Comparison of ENCODE assay signal across 8 cellular contexts in the genomic region with DNA sequence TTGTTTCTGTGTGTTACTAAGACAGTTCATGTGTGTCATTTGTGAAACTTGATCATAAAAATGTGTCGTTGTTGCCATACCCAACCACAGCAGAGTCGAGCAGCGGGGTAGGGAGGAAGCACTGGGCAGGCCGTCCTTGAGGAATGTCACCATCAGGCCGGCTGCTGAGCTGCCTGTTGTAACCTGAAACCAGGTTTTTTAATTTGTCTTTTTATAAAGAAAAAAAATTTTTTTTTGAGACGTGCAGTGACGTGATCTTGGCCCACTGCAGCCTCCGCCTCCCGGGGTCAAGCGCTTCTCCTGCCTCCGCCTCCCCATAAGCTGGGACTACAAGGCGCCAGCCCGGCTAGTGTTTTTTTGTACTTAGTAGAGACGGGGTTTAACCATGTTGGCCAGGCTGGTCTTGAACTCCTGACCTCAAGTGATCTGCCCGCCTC. TPM values are rescaled to one million over a fixed set of nuclear protein-coding genes. Genes with fewer than 3 reads are reported as not detected.
DNase-seq lines count a peak whose midpoint lies in the region; ATAC-seq and TF ChIP-seq lines count a peak whose summit lies in the region.

No MANE protein-coding gene starts in this region.

- H3K4me1 ChIP-seq in MM.1S (ENCODE audit: low read length) (no peaks in the 10 kb centered on the region), tibial nerve (peaks cover 0 to 36% (median 11%) of the 10 kb centered on the region in 4 donors)

- peak; percentile 10 for ATAC-seq in GM21447 (IDR thresholded peaks at IDR 0.05; ENCODE audit: unreplicated experiment)

- DNase-seq in Caki2 (ENCODE audit: low read depth) (peak; percentile 34), MM.1S (no peak), caudate nucleus (lab: John Stamatoyannopoulos, UW) (peak in 1 of 61 donors; percentile 56), lower leg skin (ENCODE audit: low spot score in 2 of 2) (peak in 1 of 2 donors; percentile 24), tibial nerve (ENCODE audit: low spot score in 2 of 2) (peak in 1 of 2 donors; percentile 17), GDM1 (lab: John Stamatoyannopoulos, UW) (no peak), posterior vena cava (ENCODE audit: low spot score) (no peak)

- H3K9me3 ChIP-seq in MM.1S (replicated peaks; ENCODE audit: insufficient read depth, low read length): no peaks in the 10 kb centered on the region
- no peaks in the 10 kb centered on the region for H3K9me3 ChIP-seq in tibial nerve

- H3K27ac ChIP-seq in MM.1S (ENCODE audit: low read length): peak overlapping the region; percentile 65; the same call in 1 of the 2 replicates
- H3K27ac ChIP-seq in caudate nucleus (ENCODE audit: low read depth, low read length): peak overlapping the region; percentile 79
- peak overlapping the region; percentile 85 to 98 (median 96) for H3K27ac ChIP-seq in tibial nerve

- TF ChIP-seq EP300 in tibial nerve (IDR thresholded peaks at IDR 0.05): no peak

- H3F3A ChIP-seq in MM.1S (ENCODE audit: insufficient read depth, low read length): no peaks in the 10 kb centered on the region

- H3K9me2 ChIP-seq in MM.1S (replicated peaks; ENCODE audit: insufficient read depth, low read length): no peaks in the 10 kb centered on the region

- TF ChIP-seq POLR2A in lower leg skin (IDR thresholded peaks at IDR 0.05) (no peak), tibial nerve (IDR thresholded peaks at IDR 0.05) (no peak)

- peak overlapping the region; percentile 86 for H3K9ac ChIP-seq in MM.1S (ENCODE audit: low read length)

- intact Hi-C loops in lower leg skin (cut with DNase I; ENCODE audit: low total_unique reads): loop anchor here (2.0 kb wide), 1 partner anchor 38 kb away; a partner anchor contains a TSS
- intact Hi-C loops in posterior vena cava (cut with DNase I): no loop called here

- peaks cover 43% of the 10 kb centered on the region for H3K79me2 ChIP-seq in MM.1S (ENCODE audit: low read length)

- H3K4me3 ChIP-seq in MM.1S (ENCODE audit: low read length) (peak overlapping the region; percentile 96), lower leg skin (ENCODE audit: low read depth, poor library complexity, severe bottlenecking) (peak overlapping the region; percentile 78), tibial nerve (peak overlapping the region; percentile 78 to 94 (median 84))

- no peaks in the 10 kb centered on the region for H4K20me1 ChIP-seq in MM.1S (ENCODE audit: insufficient read depth, low read length)

- H2AFZ ChIP-seq in MM.1S (ENCODE audit: low read length): peak overlapping the region; percentile 93

- peak overlapping the region; percentile 74; the same call in 1 of the 2 replicates for H3K4me2 ChIP-seq in MM.1S (ENCODE audit: low read depth, low read length)

- H3K36me3 ChIP-seq in MM.1S (replicated peaks; ENCODE audit: insufficient read depth, low read length) (peaks cover 12% of the 10 kb centered on the region; the same call in 1 of the 2 replicates), tibial nerve (peaks cover 0 to 23% (median 0%) of the 10 kb centered on the region in 3 donors)

- in situ Hi-C loops in Caki2 (cut with HindIII; ENCODE audit: low pct_unique_long_range_greater_than_20kb, low sequenced_read_pairs): no loop called here

- H3K27me3 ChIP-seq in MM.1S (replicated peaks; ENCODE audit: insufficient read depth, low read length) (no peaks in the 10 kb centered on the region), tibial nerve (no peaks in the 10 kb centered on the region)

- WGBS in lower leg skin, 2 donors: 16 to 19% methylated on average over 15 of the region's 15 CpGs
- 16 to 26% methylated on average over 15 of the region's 15 CpGs for WGBS in tibial nerve, 2 donors

- no peak for TF ChIP-seq CTCF in MM.1S (IDR thresholded peaks at IDR 0.05; ENCODE audit: low read length)
- TF ChIP-seq CTCF in lower leg skin (IDR thresholded peaks at IDR 0.05): no peak
- TF ChIP-seq CTCF in tibial nerve (IDR thresholded peaks at IDR 0.05): no peak

RNA-seq across cellular contexts. Expression of a gene that starts 0.6 kb away (rescaled TPM):
- 120 and 227 TPM in 2 replicates for total RNA-seq in Caki2 (2014; rRNA removed; shearing (Covaris generic); ENCODE audit: low replicate concordance)
- total RNA-seq in lower leg skin (10 to 100 TPM; 12.6 to 49.9 (median 24.0) TPM), tibial nerve (10 to 100 TPM; 19.0 to 34.9 (median 32.5) TPM), posterior vena cava (10 to 100 TPM; 65.8 to 79.0 TPM)

RNA-seq across cellular contexts. Expression of a gene that starts 24.5 kb away (rescaled TPM):
- total RNA-seq in Caki2 (2014; rRNA removed; shearing (Covaris generic); ENCODE audit: low replicate concordance): 7.7 and 20.6 TPM in 2 replicates
- total RNA-seq in lower leg skin (10 to 100 TPM; 34.7 to 77.3 (median 62.2) TPM), tibial nerve (10 to 100 TPM; 18.0 to 35.4 (median 29.7) TPM), posterior vena cava (1 to 10 TPM; 3.9 to 5.9 TPM)

RNA-seq across cellular contexts. Expression of a gene that starts 37.5 kb away (rescaled TPM):
- 14.4 and 18.0 TPM in 2 replicates for total RNA-seq in Caki2 (2014; rRNA removed; shearing (Covaris generic); ENCODE audit: low replicate concordance)
- total RNA-seq in lower leg skin (100 to 1,000 TPM in 1 of 4 donors, 10 to 100 TPM in 3; 65.6 to 112 (median 75.3) TPM), tibial nerve (100 to 1,000 TPM; 112 to 361 (median 222) TPM), posterior vena cava (10 to 100 TPM; 32.0 to 36.8 TPM)

RNA-seq across cellular contexts. Expression of a gene that starts 45.3 kb away (rescaled TPM):
- total RNA-seq in Caki2 (2014; rRNA removed; shearing (Covaris generic); ENCODE audit: low replicate concordance): 8.7 and 19.9 TPM in 2 replicates
- total RNA-seq in lower leg skin (10 to 100 TPM; 30.8 to 43.5 (median 38.1) TPM), tibial nerve (10 to 100 TPM; 33.3 to 36.1 (median 33.6) TPM), posterior vena cava (10 to 100 TPM; 15.8 to 17.4 TPM)
